Comparison of ENCODE assay signal across 9 cellular contexts in the genomic region with DNA sequence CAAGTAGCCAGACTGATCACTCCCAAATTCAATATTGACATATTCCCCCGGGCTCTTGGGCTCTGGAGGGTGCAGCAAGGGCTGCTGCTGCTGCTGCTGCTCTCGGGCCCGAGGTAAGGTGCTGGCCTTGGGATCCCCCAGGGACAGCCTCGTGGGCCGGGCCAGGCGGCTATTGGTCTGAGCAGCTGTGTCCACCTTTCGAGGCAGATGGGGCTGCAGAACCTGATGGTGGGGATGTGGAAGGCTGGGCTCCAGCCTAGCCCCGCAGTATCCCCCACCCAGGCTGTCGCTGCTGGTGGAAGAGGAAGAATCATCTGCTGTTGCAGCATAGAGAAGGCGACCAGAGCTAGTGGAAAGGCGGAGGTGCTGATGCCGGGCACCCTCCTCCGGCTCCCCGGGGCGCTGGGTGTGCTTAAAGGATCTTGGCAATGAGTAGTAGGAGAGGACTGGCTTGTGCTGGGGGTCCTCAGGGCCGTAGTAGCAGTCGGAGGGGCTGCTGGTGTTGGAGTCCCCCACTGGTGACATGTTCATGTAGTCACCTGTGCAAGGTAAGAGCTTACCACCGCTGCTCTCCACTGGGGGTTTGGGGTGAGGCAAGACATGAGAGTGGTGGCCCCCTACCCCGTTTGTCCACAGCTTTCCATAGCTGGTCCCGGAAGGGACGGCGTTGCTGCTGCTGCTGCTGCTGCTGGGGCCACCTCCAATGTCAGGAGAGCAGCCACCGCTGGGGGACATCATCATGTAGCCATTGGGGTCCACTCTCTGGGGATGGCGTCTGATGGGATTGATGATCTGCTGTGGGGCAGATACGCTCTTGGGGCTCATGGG. TPM values are rescaled to one million over a fixed set of nuclear protein-coding genes. Genes with fewer than 3 reads are reported as not detected.
A peak's percentile ranks its signal among the peaks of the same experiment; 100 is the strongest.
DNase-seq lines count a peak whose midpoint lies in the region; ATAC-seq and TF ChIP-seq lines count a peak whose summit lies in the region.
"Had no signal": no experiment of that assay in that cellular context is flagged by ENCODE, and none has a peak within 500 bp of the region (broad histone marks: within the 10 kb centered on the region; RNA-seq: fewer than 3 reads in every experiment).

No MANE protein-coding gene starts in this region.

- H3K9me3 ChIP-seq in body of pancreas (no peaks in the 10 kb centered on the region), subcutaneous abdominal adipose tissue (ENCODE audit: control insufficient read depth in 5 of 5, low read length in 5 of 5) (no peaks in the 10 kb centered on the region)

- no peak overlapping the region for H3K4me3 ChIP-seq in GM23338
- no peak overlapping the region for H3K4me3 ChIP-seq in body of pancreas
- peak overlapping the region; percentile 67 to 82 (median 78) for H3K4me3 ChIP-seq in subcutaneous abdominal adipose tissue (ENCODE audit: low read depth in 1 of 5, low read length in 5 of 5)

- ATAC-seq in GM23338 (no peak), body of pancreas (no peak), left lobe of liver (peak; percentile 6)

- no peak for TF ChIP-seq POLR2A in body of pancreas (IDR thresholded peaks at IDR 0.05)

- H3K4me2 ChIP-seq in GM23338 = peak overlapping the region; percentile 84; the same call in 1 of the 2 replicates

- H3K36me3 ChIP-seq in GM23338 (ENCODE audit: insufficient read depth) = no peaks in the 10 kb centered on the region
- no peaks in the 10 kb centered on the region for H3K36me3 ChIP-seq in body of pancreas (replicated peaks in 1 of 2; ENCODE audit: insufficient read depth in 1 of 2, low read depth in 2 of 2)
- peaks cover 0 to 10% (median 4%) of the 10 kb centered on the region in 5 donors for H3K36me3 ChIP-seq in subcutaneous abdominal adipose tissue (ENCODE audit: control insufficient read depth in 5 of 5, insufficient read depth in 5 of 5, low read length in 5 of 5)

- no peak overlapping the region for H2AFZ ChIP-seq in GM23338

- DNase-seq in GM23338 (ENCODE audit: low spot score) = no peak
- peak in 2 of 4 donors; percentile 18 to 22 for DNase-seq in body of pancreas
- no peak for DNase-seq in left lobe of liver (ENCODE audit: low spot score)
- no peak for DNase-seq in DMS 273 (lab: John Stamatoyannopoulos, UW; ENCODE audit: unreplicated experiment)
- no peak for DNase-seq in AG20443 (ENCODE audit: low spot score)
- no peak for DNase-seq in NCI-H510A (lab: John Stamatoyannopoulos, UW)
- DNase-seq in HK-2 (ENCODE audit: unreplicated experiment) = no peak
- DNase-seq: erythroblast had no signal

- H3K27ac Mint-ChIP-seq in GM23338 = no peak overlapping the region

- H3K4me3 Mint-ChIP-seq in GM23338 = no peak overlapping the region; the same call in 2 of the 3 replicates

- H3K9me2 ChIP-seq in GM23338 (ENCODE audit: insufficient read depth) = no peaks in the 10 kb centered on the region

- no peaks in the 10 kb centered on the region for H3K27me3 ChIP-seq in GM23338 (ENCODE audit: insufficient read depth)
- no peaks in the 10 kb centered on the region for H3K27me3 ChIP-seq in body of pancreas
- peaks cover 0 to 15% (median 3%) of the 10 kb centered on the region in 5 donors for H3K27me3 ChIP-seq in subcutaneous abdominal adipose tissue (ENCODE audit: control insufficient read depth in 5 of 5, insufficient read depth in 4 of 5, low read length in 5 of 5)

- H3K4me1 Mint-ChIP-seq in GM23338 = peaks cover 45% of the 10 kb centered on the region

- peaks cover 17% of the 10 kb centered on the region for H3K27me3 Mint-ChIP-seq in GM23338 (ENCODE audit: insufficient read depth, low read depth, poor library complexity)

- TF ChIP-seq CTCF in GM23338 (conservative IDR thresholded peaks at IDR 0.05; ENCODE audit: low read depth in 2 of 2) (no peak), body of pancreas (IDR thresholded peaks at IDR 0.05) (no peak)

- 0 out of 2 replicates have a peak, but pooled peaks cover 4% of the 10 kb centered on the region for H4K20me1 ChIP-seq in GM23338 (replicated peaks; ENCODE audit: insufficient read depth)

- 80 to 83% methylated on average over 13 to 25 of the region's 25 CpGs for WGBS in body of pancreas, 2 donors

- peaks cover 41% of the 10 kb centered on the region for H3K36me3 Mint-ChIP-seq in GM23338 (ENCODE audit: low read depth)

- peak overlapping the region in 3 of 5 donors; percentile 38 to 78 (median 46) for H3K9ac ChIP-seq in subcutaneous abdominal adipose tissue (ENCODE audit: low read length in 5 of 5)

- H3K27ac ChIP-seq in GM23338 (ENCODE audit: low read depth) (no peak overlapping the region), body of pancreas (peak overlapping the region; percentile 6 to 61 (median 10)), subcutaneous abdominal adipose tissue (ENCODE audit: low read depth, low read length) (peak overlapping the region; percentile 86)

- H3K79me2 ChIP-seq in GM23338 (replicated peaks; ENCODE audit: insufficient read depth) = peaks cover 58% of the 10 kb centered on the region

- H3K4me1 ChIP-seq in GM23338 (ENCODE audit: insufficient read depth) = peaks cover 41% of the 10 kb centered on the region
- H3K4me1 ChIP-seq in body of pancreas = peaks cover 77% of the 10 kb centered on the region
- H3K4me1 ChIP-seq in subcutaneous abdominal adipose tissue (ENCODE audit: control insufficient read depth in 5 of 5, insufficient read depth in 5 of 5, low read length in 5 of 5) = peaks cover 2 to 81% (median 72%) of the 10 kb centered on the region in 5 donors

- intact Hi-C loops in body of pancreas (cut with DNase I) = no loop called here

- H3K9me3 Mint-ChIP-seq in GM23338 = peaks cover 20% of the 10 kb centered on the region; the same call in 2 of the 3 replicates

- H3F3A ChIP-seq in GM23338 (replicated peaks; ENCODE audit: low read depth) = peaks cover 5% of the 10 kb centered on the region; the same call in 1 of the 2 replicates

TF ChIP-seq in GM23338, 12 proteins besides CTCF, POLR2A, EP300 and RAD21 (continues in another document):
- TF ChIP-seq ZNF114 (CRISPR knock-in tag; IDR thresholded peaks at IDR 0.05) (no peak), EZH2phosphoT487 (IDR thresholded peaks at IDR 0.05; ENCODE audit: unreplicated experiment) (no peak)
- TF ChIP-seq, protein P1, sequence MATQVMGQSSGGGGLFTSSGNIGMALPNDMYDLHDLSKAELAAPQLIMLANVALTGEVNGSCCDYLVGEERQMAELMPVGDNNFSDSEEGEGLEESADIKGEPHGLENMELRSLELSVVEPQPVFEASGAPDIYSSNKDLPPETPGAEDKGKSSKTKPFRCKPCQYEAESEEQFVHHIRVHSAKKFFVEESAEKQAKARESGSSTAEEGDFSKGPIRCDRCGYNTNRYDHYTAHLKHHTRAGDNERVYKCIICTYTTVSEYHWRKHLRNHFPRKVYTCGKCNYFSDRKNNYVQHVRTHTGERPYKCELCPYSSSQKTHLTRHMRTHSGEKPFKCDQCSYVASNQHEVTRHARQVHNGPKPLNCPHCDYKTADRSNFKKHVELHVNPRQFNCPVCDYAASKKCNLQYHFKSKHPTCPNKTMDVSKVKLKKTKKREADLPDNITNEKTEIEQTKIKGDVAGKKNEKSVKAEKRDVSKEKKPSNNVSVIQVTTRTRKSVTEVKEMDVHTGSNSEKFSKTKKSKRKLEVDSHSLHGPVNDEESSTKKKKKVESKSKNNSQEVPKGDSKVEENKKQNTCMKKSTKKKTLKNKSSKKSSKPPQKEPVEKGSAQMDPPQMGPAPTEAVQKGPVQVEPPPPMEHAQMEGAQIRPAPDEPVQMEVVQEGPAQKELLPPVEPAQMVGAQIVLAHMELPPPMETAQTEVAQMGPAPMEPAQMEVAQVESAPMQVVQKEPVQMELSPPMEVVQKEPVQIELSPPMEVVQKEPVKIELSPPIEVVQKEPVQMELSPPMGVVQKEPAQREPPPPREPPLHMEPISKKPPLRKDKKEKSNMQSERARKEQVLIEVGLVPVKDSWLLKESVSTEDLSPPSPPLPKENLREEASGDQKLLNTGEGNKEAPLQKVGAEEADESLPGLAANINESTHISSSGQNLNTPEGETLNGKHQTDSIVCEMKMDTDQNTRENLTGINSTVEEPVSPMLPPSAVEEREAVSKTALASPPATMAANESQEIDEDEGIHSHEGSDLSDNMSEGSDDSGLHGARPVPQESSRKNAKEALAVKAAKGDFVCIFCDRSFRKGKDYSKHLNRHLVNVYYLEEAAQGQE (IDR thresholded peaks at IDR 0.05; ENCODE audit: unreplicated experiment) = no peak
- TF ChIP-seq, protein P2, sequence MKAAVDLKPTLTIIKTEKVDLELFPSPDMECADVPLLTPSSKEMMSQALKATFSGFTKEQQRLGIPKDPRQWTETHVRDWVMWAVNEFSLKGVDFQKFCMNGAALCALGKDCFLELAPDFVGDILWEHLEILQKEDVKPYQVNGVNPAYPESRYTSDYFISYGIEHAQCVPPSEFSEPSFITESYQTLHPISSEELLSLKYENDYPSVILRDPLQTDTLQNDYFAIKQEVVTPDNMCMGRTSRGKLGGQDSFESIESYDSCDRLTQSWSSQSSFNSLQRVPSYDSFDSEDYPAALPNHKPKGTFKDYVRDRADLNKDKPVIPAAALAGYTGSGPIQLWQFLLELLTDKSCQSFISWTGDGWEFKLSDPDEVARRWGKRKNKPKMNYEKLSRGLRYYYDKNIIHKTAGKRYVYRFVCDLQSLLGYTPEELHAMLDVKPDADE (IDR thresholded peaks at IDR 0.05) = no peak

RNA-seq across cellular contexts. Expression of a gene that starts 3.4 kb away (rescaled TPM):
- 20.4 and 26.2 TPM in 2 replicates for total RNA-seq in GM23338 (2014; rRNA removed; shearing (Covaris generic))
- polyA plus RNA-seq in GM23338 (2016; fragmentation: Nextera tagmentation; extraction: Ambion mirVana) = 6.2 and 6.9 TPM in 2 replicates
- 1 to 10 TPM; 8.2 to 9.6 TPM for total RNA-seq in body of pancreas
- 25.3 TPM for total RNA-seq in left lobe of liver

RNA-seq across cellular contexts. Expression of a gene that starts 39.6 kb away (rescaled TPM):
- total RNA-seq in GM23338 (2014; rRNA removed; shearing (Covaris generic)) = 13.0 and 16.4 TPM in 2 replicates
- polyA plus RNA-seq in GM23338 (2016; fragmentation: Nextera tagmentation; extraction: Ambion mirVana) = 6.3 and 7.3 TPM in 2 replicates
- total RNA-seq in body of pancreas (1 to 10 TPM; 7.9 to 9.9 TPM), left lobe of liver (21.3 TPM)

Comparison
In these comparisons a context has a peak if more than half of its experiments do, and no peak if none do; other contexts are left out.
1. H3K4me3 ChIP-seq: peak in subcutaneous abdominal adipose tissue (5 of 5); none in GM23338 (single experiment) and body of pancreas (0 of 2).